In the genomic region with DNA sequence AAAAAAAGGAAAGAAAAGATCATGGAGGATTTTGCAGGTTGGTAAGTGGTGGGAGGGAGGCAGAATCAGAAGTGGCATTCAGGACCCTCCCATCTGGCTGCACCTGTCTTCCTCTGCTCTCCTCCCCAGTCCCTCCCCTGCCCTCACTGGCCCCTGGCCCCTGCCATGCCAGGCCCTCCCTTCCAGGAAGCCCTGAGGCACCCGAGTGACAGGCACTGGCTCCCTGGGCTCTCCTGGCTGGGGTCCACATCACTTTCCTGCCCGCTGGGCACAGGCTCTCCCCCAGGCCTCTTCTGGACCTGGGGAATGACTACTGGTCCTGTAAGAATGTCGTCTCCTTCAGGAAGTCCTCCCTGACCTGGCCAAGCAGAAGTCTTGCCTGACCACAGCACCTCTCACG, we compare ENCODE assay signal across 25 cellular contexts.
"Had no signal": no experiment of that assay in that cellular context is flagged by ENCODE, and none has a peak within 500 bp of the region (broad histone marks: within the 10 kb centered on the region; RNA-seq: fewer than 3 reads in every experiment).

No MANE protein-coding gene starts in this region.

- H3K27me3 ChIP-seq: colonic mucosa, gastrocnemius medialis, heart right ventricle had no signal

- H3K36me3 ChIP-seq: colonic mucosa, esophagus squamous epithelium, gastrocnemius medialis, heart right ventricle, left lung, lower lobe of right lung had no signal

- H3K27ac ChIP-seq: colonic mucosa, epithelial cell of prostate, esophagus squamous epithelium, gastrocnemius medialis, heart right ventricle, left lung, lower lobe of right lung had no signal

- H3K9me3 ChIP-seq: colonic mucosa, esophagus squamous epithelium, gastrocnemius medialis, left lung, lower lobe of right lung had no signal

- H3K4me1 ChIP-seq: colonic mucosa, esophagus squamous epithelium, lower lobe of right lung had no signal

- ATAC-seq: effector memory CD8-positive, alpha-beta T cell; esophagus mucosa; gastrocnemius medialis; heart right ventricle; left cardiac atrium; left lung; left ventricle myocardium superior; lower lobe of right lung had no signal

- DNase-seq: colonic mucosa; cortex of kidney; effector CD8-positive, alpha-beta T cell; effector memory CD8-positive, alpha-beta T cell; endodermal cell; erythroblast; esophagus squamous epithelium; foreskin fibroblast; foreskin melanocyte; gastrocnemius medialis; glutamatergic neuron; head of caudate nucleus; heart right ventricle; hippocampal formation; left cardiac atrium; left lung; left ventricle myocardium superior; lower lobe of right lung; mesenchymal stem cell; midbrain had no signal

- FAIRE-seq: endometrium, islet of Langerhans, keratinocyte had no signal

- H3K4me3 ChIP-seq: colonic mucosa, esophagus squamous epithelium, gastrocnemius medialis, heart right ventricle, left lung, lower lobe of right lung had no signal
